Comparison of ENCODE assay signal across 8 cellular contexts in genomic region chr19:13952154-13953020, GRCh38. TPM values are rescaled to one million over a fixed set of nuclear protein-coding genes. Genes with fewer than 3 reads are reported as not detected.
DNase-seq lines count a peak whose midpoint lies in the region; ATAC-seq and TF ChIP-seq lines count a peak whose summit lies in the region.

DCAF15 (plus strand) TSS chr19:13952509; CDS start chr19:13952513, 4 bp downstream.

- no peaks in the 10 kb centered on the region for H3K9me3 ChIP-seq in prostate gland

- H3K36me3 ChIP-seq in prostate gland (peaks cover 9 to 12% of the 10 kb centered on the region in 2 donors), urinary bladder (ENCODE audit: insufficient read depth) (no peaks in the 10 kb centered on the region)

- H3K4me3 ChIP-seq in prostate gland (peak within 1 kb of the TSS; percentile 81 to 95), urinary bladder (ENCODE audit: low read depth, low read length) (peak within 1 kb of the TSS; percentile 95)

- under 1% methylated on average over 68 of the region's 68 CpGs for WGBS in prostate gland
- under 1% methylated on average over 65 of the region's 68 CpGs for WGBS in urinary bladder

- peak within 1 kb of the TSS; percentile 76 to 82 for H3K27ac ChIP-seq in prostate gland
- peak within 1 kb of the TSS; percentile 93 for H3K27ac ChIP-seq in urinary bladder (ENCODE audit: low read depth)

- H3K4me1 ChIP-seq in prostate gland (replicated peaks) (peaks cover 6% of the 10 kb centered on the region), urinary bladder (ENCODE audit: insufficient read depth) (no peaks in the 10 kb centered on the region)

- intact Hi-C loops in T-helper 2 cell treated with Interferon-gamma antibody and Interleukin-4, amounts not matched to agents 100 ng/mL and 5 ng/mL, for 36 hours (cut with micrococcal nuclease) = loop anchor here (1.0 to 2.0 kb wide), 5 partner anchors 34 to 129 kb away; partner anchors contain the start of gene RFX1
- intact Hi-C loops in left ventricle myocardium superior (cut with micrococcal nuclease) = loop anchor here (2.0 kb wide), 1 partner anchor 44 kb away; no protein-coding TSS in a partner anchor
- intact Hi-C loops in prostate gland (cut with DNase I) = loop anchor here (2.0 kb wide), 1 partner anchor 52 kb away; no protein-coding TSS in a partner anchor

- no peaks in the 10 kb centered on the region for H3K27me3 ChIP-seq in prostate gland (replicated peaks; ENCODE audit: insufficient read depth)

- TF ChIP-seq POLR2A in prostate gland (IDR thresholded peaks at IDR 0.05) = peak; percentile 66

- peak; percentile 87 for DNase-seq in NCI-H187 treated with DMSO at 0.1 percent for 48 hours (lab: John Stamatoyannopoulos, UW)
- peak; percentile 81 to 100 (median 99) for DNase-seq in anterior cingulate cortex (lab: John Stamatoyannopoulos, UW)
- DNase-seq in left ventricle myocardium superior = peak; percentile 99
- DNase-seq in prostate gland (ENCODE audit: low spot score) = peak; percentile 100

- ATAC-seq in GM18499 (IDR thresholded peaks at IDR 0.05; ENCODE audit: insufficient read depth, unreplicated experiment) (peak; percentile 97), HG02943 (IDR thresholded peaks at IDR 0.05; ENCODE audit: low read depth, unreplicated experiment) (peak; percentile 95), left ventricle myocardium superior (peak; percentile 98)

- peak in 3 of 4 experiments; percentile 14 to 34 (median 16) for TF ChIP-seq CTCF in prostate gland (IDR thresholded peaks at IDR 0.05)

RNA-seq across cellular contexts. Expression of gene DCAF15, which starts in this region (rescaled TPM):
- total RNA-seq in T-helper 2 cell treated with Interferon-gamma antibody and Interleukin-4, amounts not matched to agents 100 ng/mL and 5 ng/mL, for 36 hours = 70.3 and 71.9 TPM in 2 replicates
- total RNA-seq in left ventricle myocardium superior = 18.2 TPM
- total RNA-seq in prostate gland = 10 to 100 TPM; 18.6 to 47.4 TPM
- 6.6 TPM for total RNA-seq in urinary bladder
- 26.0 TPM for polyA plus RNA-seq in urinary bladder

Comparison
In these comparisons a context has a peak if more than half of its experiments do, and no peak if none do; other contexts are left out.
1. Peak in every context shown above with its lines: DNase-seq, ATAC-seq, H3K4me3 ChIP-seq and H3K27ac ChIP-seq.